1 cellular context compared by ENCODE assay signal in the genomic region with DNA sequence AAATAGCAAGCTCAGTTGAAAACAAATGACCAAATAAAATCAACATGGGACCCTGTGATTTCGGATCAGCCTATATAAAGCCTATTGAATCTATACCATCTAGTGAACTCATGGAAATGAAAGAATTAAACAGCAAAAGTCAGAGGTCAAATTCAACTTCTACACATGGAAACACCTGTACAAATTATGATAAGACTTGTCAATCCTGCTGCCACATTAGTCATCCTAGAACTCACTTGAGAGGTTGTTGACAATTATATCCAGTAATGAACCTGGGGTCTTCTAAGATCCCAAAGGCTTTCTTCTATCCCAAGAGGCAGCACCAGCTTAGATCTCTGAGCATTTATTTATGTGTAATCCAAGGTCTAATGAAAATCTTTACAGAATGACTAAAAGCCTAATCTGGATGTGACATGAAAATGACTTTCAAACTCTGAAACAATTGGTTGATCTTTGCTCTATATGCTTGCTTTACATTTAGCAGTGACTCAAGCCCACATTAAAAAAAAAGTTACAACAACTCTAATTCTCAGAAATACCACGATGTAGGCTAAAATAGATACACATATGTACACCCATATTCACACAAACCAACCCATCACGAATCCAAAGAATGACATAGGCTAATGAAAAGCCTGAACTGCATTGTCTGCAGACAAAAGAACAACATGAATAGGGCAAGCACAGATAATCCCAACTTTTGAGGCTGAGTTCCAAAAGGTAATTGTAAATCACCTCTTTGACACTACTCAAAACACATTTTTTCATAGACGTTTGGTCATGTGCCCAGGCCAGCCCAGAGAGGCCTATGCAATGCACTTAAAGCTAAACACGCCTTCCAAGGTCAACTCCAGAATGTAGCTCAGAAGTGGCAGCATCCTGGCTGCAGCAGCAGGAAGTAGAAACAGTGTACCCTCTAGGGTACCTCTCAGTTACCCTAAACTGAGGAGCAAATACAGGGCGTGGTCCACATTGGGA.
TF ChIP-seq lines count a peak whose summit lies in the region.

No MANE protein-coding gene starts in this region.

TF ChIP-seq in K562, 482 proteins besides CTCF, POLR2A, EP300 and RAD21 (continued from another document):
- TF ChIP-seq ZNF644 (tag; IDR thresholded peaks at IDR 0.05; ENCODE audit: low read depth): no peak
- TF ChIP-seq HNRNPL (IDR thresholded peaks at IDR 0.05; ENCODE audit: low read depth, low read length): no peak
- TF ChIP-seq HDGF (IDR thresholded peaks at IDR 0.05): no peak
- no peak for TF ChIP-seq RBM22 (IDR thresholded peaks at IDR 0.05; ENCODE audit: low read depth, low read length, poor library complexity, severe bottlenecking)
- TF ChIP-seq ATF7 (IDR thresholded peaks at IDR 0.05): no peak
- TF ChIP-seq ZBTB33 (CRISPR knock-in tag; IDR thresholded peaks at IDR 0.05): no peak
- TF ChIP-seq RCOR1 (IDR thresholded peaks at IDR 0.05; ENCODE audit: borderline replicate concordance in 1 of 2, low read depth in 2 of 2, low read length in 2 of 2): peak in 1 of 2 experiments; percentile 42; a peak in 1 of 4 replicates
- no peak; the same call in 1 of the 2 replicates for TF ChIP-seq CTBP1 (IDR thresholded peaks at IDR 0.05; ENCODE audit: borderline replicate concordance)
- TF ChIP-seq KDM4B (IDR thresholded peaks at IDR 0.05; ENCODE audit: borderline replicate concordance in 2 of 2, low read depth in 1 of 2): no peak
- TF ChIP-seq, protein P1, sequence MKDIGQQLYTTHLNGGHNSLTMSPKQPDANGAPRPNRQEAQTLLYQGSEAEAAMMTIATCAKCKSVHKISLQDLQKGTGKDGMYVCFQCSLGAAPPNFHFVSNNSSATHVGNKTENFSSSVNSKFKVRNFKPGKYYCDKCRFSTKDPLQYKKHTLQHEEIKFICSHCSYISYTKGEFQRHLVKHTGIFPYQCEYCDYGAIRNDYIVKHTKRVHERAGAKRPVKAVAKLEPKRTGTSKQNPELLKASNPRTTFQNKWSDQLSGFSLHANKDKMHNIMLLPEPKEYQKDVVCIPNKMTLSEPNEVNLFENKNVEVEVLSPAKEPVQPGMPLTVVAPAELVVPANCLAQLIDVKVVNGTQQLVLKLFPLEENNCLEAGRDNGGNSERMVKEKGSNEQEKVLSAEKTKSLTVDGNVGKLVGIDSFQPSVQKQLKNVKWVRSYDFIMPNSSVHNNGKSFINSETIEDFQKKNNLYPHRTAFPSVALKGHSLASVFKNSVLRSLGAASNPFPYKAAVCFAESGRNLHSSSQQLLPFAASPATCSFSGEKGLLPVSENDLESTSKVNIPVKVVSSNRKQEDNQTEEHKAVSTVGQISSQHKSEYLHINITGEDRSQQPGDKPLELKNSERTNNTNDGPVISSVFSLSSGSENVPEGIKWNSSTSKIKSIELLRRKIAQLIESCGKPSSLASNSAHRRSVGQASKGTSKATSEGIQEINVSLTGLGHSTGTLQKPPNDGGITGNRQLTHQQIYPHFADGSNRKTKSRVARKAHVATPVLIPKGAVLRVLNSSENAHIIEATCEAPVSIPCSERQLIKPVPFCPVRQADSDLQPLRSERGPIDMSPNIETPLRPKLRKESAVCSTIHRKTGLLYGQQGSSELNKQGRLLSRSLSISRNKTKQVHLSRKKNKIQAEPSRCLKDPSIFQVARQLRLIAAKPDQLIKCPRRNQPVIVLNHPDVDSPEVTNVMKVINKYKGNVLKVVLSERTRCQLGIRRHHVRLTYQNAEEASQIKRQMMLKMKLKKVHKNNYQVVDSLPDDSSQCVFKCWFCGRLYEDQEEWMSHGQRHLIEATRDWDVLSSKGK (CRISPR knock-in tag; IDR thresholded peaks at IDR 0.05): no peak
- TF ChIP-seq, protein P2, sequence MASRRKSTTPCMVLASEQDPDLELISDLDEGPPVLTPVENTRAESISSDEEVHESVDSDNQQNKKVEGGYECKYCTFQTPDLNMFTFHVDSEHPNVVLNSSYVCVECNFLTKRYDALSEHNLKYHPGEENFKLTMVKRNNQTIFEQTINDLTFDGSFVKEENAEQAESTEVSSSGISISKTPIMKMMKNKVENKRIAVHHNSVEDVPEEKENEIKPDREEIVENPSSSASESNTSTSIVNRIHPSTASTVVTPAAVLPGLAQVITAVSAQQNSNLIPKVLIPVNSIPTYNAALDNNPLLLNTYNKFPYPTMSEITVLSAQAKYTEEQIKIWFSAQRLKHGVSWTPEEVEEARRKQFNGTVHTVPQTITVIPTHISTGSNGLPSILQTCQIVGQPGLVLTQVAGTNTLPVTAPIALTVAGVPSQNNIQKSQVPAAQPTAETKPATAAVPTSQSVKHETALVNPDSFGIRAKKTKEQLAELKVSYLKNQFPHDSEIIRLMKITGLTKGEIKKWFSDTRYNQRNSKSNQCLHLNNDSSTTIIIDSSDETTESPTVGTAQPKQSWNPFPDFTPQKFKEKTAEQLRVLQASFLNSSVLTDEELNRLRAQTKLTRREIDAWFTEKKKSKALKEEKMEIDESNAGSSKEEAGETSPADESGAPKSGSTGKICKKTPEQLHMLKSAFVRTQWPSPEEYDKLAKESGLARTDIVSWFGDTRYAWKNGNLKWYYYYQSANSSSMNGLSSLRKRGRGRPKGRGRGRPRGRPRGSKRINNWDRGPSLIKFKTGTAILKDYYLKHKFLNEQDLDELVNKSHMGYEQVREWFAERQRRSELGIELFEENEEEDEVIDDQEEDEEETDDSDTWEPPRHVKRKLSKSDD (conservative IDR thresholded peaks at IDR 0.05; ENCODE audit: low read length): no peak
- no peak for TF ChIP-seq NFATC3 (IDR thresholded peaks at IDR 0.05)
- no peak for TF ChIP-seq NR4A1 (CRISPR knock-in tag; IDR thresholded peaks at IDR 0.05)
- no peak for TF ChIP-seq NR4A1 (tag; IDR thresholded peaks at IDR 0.05)
- 0 out of 4 replicates have a peak, but pooled peaks of 1 of the 2 experiments have one; percentile 10 for TF ChIP-seq HDAC1 (IDR thresholded peaks at IDR 0.05)
- TF ChIP-seq, protein P3, sequence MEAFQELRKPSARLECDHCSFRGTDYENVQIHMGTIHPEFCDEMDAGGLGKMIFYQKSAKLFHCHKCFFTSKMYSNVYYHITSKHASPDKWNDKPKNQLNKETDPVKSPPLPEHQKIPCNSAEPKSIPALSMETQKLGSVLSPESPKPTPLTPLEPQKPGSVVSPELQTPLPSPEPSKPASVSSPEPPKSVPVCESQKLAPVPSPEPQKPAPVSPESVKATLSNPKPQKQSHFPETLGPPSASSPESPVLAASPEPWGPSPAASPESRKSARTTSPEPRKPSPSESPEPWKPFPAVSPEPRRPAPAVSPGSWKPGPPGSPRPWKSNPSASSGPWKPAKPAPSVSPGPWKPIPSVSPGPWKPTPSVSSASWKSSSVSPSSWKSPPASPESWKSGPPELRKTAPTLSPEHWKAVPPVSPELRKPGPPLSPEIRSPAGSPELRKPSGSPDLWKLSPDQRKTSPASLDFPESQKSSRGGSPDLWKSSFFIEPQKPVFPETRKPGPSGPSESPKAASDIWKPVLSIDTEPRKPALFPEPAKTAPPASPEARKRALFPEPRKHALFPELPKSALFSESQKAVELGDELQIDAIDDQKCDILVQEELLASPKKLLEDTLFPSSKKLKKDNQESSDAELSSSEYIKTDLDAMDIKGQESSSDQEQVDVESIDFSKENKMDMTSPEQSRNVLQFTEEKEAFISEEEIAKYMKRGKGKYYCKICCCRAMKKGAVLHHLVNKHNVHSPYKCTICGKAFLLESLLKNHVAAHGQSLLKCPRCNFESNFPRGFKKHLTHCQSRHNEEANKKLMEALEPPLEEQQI (IDR thresholded peaks at IDR 0.05): no peak
- peak; percentile 40; the same call in 1 of the 2 replicates for TF ChIP-seq ZFX (CRISPR knock-in tag; IDR thresholded peaks at IDR 0.05)
- no peak for TF ChIP-seq SMARCA5 (IDR thresholded peaks at IDR 0.05)
